Comparison of ENCODE assay signal across 10 cellular contexts in the genomic region with DNA sequence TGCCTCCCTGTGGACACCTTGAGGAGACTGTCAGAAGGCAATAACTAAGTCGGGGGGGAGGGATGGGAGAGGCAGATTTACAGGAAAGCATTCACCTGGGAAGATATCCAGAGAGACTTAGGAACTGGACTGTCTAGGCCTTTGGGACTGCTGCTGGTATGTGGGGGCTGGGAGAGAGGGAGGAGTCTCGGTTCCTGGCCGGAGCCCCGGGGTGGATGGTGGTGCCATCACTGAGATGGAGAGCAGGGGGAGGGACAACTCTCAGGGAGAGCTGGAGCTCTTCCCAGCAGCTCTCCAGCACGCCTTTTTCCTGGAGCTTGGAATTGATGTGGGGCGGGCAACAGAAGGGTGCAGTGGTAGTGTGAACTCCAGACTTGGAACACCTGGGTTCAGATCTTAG. TPM values are rescaled to one million over a fixed set of nuclear protein-coding genes. Genes with fewer than 3 reads are reported as not detected.
DNase-seq lines count a peak whose midpoint lies in the region; ATAC-seq and TF ChIP-seq lines count a peak whose summit lies in the region.
"Had no signal": no experiment of that assay in that cellular context is flagged by ENCODE, and none has a peak within 500 bp of the region (broad histone marks: within the 10 kb centered on the region; RNA-seq: fewer than 3 reads in every experiment).

No MANE protein-coding gene starts in this region.

- no peak overlapping the region for H3K4me3 Mint-ChIP-seq in nephron
- H3K4me3 Mint-ChIP-seq: B cell had no signal

- DNase-seq in A172 (ENCODE audit: low spot score) = peak; percentile 52
- DNase-seq in NCI-H226 = peak; percentile 94
- DNase-seq in fibroblast of villous mesenchyme (ENCODE audit: low read depth) = peak; percentile 40
- DNase-seq in GM13976 (ENCODE audit: low spot score) = no peak
- no peak for DNase-seq in MG63
- DNase-seq: Kasumi-1 had no signal

- peaks cover 27% of the 10 kb centered on the region for H3K36me3 Mint-ChIP-seq in nephron (ENCODE audit: low read depth)

- H3K9me3 Mint-ChIP-seq in nephron = no peaks in the 10 kb centered on the region

- peaks cover 31% of the 10 kb centered on the region for H3K4me1 Mint-ChIP-seq in nephron

- peak overlapping the region; percentile 67 to 82 (median 78) for H3K27ac Mint-ChIP-seq in nephron
- H3K27ac Mint-ChIP-seq: B cell had no signal

- H3K4me3 ChIP-seq in fibroblast of villous mesenchyme (ENCODE audit: low read depth, low read length) (no peak overlapping the region), MG63 (no peak overlapping the region)

- no peaks in the 10 kb centered on the region for H3K27me3 ChIP-seq in MG63

- H3K27me3 Mint-ChIP-seq in nephron (ENCODE audit: low read depth) = peaks cover 5% of the 10 kb centered on the region

- no peak for TF ChIP-seq CTCF in fibroblast of villous mesenchyme (IDR thresholded peaks at IDR 0.05; ENCODE audit: insufficient read depth, low read depth, low read length)
- TF ChIP-seq CTCF in nephron (IDR thresholded peaks at IDR 0.05; ENCODE audit: unreplicated experiment in 3 of 3) = no peak
- no peak for TF ChIP-seq CTCF in GM13976 (IDR thresholded peaks at IDR 0.05; ENCODE audit: borderline replicate concordance, control extremely low read depth, extremely low read depth, insufficient read depth, missing control alignments)

- H3K36me3 ChIP-seq in MG63 = no peaks in the 10 kb centered on the region; the same call in 1 of the 2 replicates

- in situ Hi-C loops in GM13976 (cut with MboI; ENCODE audit: low sequenced_read_pairs, unreplicated experiment) = no loop called here

- H3K9me3 ChIP-seq in MG63 = no peaks in the 10 kb centered on the region

- ATAC-seq in GM21619 (IDR thresholded peaks at IDR 0.05; ENCODE audit: unreplicated experiment) = no peak
- no peak for ATAC-seq in HG02610 (IDR thresholded peaks at IDR 0.05; ENCODE audit: unreplicated experiment)

RNA-seq across cellular contexts. Expression of a gene that starts 22.1 kb away (rescaled TPM):
- total RNA-seq in A172 (2014; rRNA removed; shearing (Covaris generic)) = 25.2 and 27.4 TPM in 2 replicates
- total RNA-seq in fibroblast of villous mesenchyme = 42.7 and 53.8 TPM in 2 replicates
- total RNA-seq in MG63 (2014; rRNA removed; shearing (Covaris generic); ENCODE audit: low replicate concordance) = 28.5 and 33.0 TPM in 2 replicates

Comparison
In these comparisons a context has a peak if more than half of its experiments do, and no peak if none do; other contexts are left out.
1. DNase-seq: peak in A172 (single experiment), NCI-H226 (single experiment) and fibroblast of villous mesenchyme (single experiment); none in GM13976 (single experiment) and MG63 (single experiment).